In the genomic region with DNA sequence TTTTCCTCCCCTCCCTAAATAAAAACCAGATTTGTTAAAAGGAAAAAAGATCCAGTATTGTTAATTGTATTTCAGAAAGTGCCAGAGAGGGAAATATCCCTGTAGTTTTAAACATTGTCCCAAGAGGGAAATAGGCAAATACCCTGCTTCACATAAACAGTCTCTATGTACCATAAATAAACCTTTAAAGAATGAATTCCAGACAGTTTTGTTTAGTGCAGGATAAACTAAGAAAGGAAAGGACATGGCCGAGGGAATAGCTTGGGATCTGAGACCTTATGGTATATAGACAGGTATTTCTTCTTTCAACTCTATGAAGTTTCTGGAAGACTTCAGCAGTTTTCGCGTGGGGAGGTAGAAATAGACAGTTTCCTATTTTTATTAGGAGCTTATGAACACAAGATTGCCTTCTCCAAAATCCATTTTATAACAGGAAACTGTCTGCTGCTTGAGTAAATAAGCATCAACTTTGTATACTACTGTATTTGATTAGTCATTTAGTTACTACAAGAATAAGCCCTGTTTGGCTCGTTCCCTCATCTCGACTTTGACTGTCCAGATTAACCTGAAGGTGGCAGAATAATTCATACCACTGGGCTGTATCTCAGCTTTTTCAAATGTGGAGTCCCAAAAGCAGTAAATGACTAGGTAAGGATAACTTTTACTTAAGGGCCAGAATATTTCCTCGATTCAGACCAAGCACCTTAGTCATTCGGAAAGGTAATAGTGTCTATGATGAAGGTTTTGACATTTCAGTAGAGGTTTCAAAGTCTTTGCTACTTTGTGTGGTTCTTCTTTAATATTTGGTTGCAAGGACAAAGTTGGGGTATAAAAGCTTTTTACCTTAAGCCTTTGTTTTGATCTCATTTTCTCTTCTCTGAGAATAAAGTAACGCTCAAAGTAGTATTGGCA, we compare ENCODE assay signal across 8 cellular contexts.
DNase-seq lines count a peak whose midpoint lies in the region; ATAC-seq and TF ChIP-seq lines count a peak whose summit lies in the region.

No MANE protein-coding gene starts in this region.

- peaks cover 51% of the 10 kb centered on the region for H3K36me3 ChIP-seq in left ventricle myocardium inferior

- in situ Hi-C loops in KBM-7 (cut with MboI; ENCODE audit: low pct_unique_long_range_greater_than_20kb, low sequenced_read_pairs): no loop called here

- peaks cover 47% of the 10 kb centered on the region for H3K36me3 Mint-ChIP-seq in activated T-cell treated with anti-CD3 and anti-CD28 coated beads, Interleukin-2, amount 50 U/mL, for 4 hours (ENCODE audit: insufficient read depth)
- H3K36me3 Mint-ChIP-seq in activated T-cell treated with anti-CD3 and anti-CD28 coated beads, Interleukin-2, amount 50 U/mL, for 24 hours (ENCODE audit: low read depth): peaks cover 77% of the 10 kb centered on the region
- H3K36me3 Mint-ChIP-seq in activated naive CD8-positive, alpha-beta T cell: peaks cover 40% of the 10 kb centered on the region

- H3K27ac Mint-ChIP-seq in activated T-cell treated with anti-CD3 and anti-CD28 coated beads, Interleukin-2, amount 50 U/mL, for 24 hours: no peak overlapping the region
- H3K27ac Mint-ChIP-seq in activated naive CD8-positive, alpha-beta T cell: peak overlapping the region; percentile 67

- intact Hi-C loops in left ventricle myocardium inferior (cut with micrococcal nuclease): loop anchor here (2.0 kb wide), 1 partner anchor 69 kb away; no protein-coding TSS in a partner anchor

- peak; percentile 37 to 62 for ATAC-seq in activated T-cell treated with anti-CD3 and anti-CD28 coated beads, Interleukin-2, amount 50 U/mL, for 4 hours
- ATAC-seq in GM19324 (IDR thresholded peaks at IDR 0.05; ENCODE audit: low FRiP score, unreplicated experiment) (no peak), HG02642 (IDR thresholded peaks at IDR 0.05; ENCODE audit: poor library complexity, unreplicated experiment) (no peak)

- peaks cover 9% of the 10 kb centered on the region for H3K9me3 Mint-ChIP-seq in activated T-cell treated with anti-CD3 and anti-CD28 coated beads, Interleukin-2, amount 50 U/mL, for 4 hours
- peaks cover 8% of the 10 kb centered on the region for H3K9me3 Mint-ChIP-seq in activated T-cell treated with anti-CD3 and anti-CD28 coated beads, Interleukin-2, amount 50 U/mL, for 24 hours
- H3K9me3 Mint-ChIP-seq in activated naive CD8-positive, alpha-beta T cell (ENCODE audit: low read depth): peaks cover 5% of the 10 kb centered on the region

- no peaks in the 10 kb centered on the region for H3K27me3 Mint-ChIP-seq in activated T-cell treated with anti-CD3 and anti-CD28 coated beads, Interleukin-2, amount 50 U/mL, for 4 hours (ENCODE audit: low read depth)
- H3K27me3 Mint-ChIP-seq in activated T-cell treated with anti-CD3 and anti-CD28 coated beads, Interleukin-2, amount 50 U/mL, for 24 hours: no peaks in the 10 kb centered on the region
- no peaks in the 10 kb centered on the region for H3K27me3 Mint-ChIP-seq in activated naive CD8-positive, alpha-beta T cell

- H3K27ac ChIP-seq in left ventricle myocardium inferior (replicated peaks): peak overlapping the region; percentile 78

- DNase-seq in activated T-cell treated with anti-CD3 and anti-CD28 coated beads, Interleukin-2, amount 50 U/mL, for 4 hours: no peak
- no peak for DNase-seq in activated T-cell treated with anti-CD3 and anti-CD28 coated beads, Interleukin-2, amount 50 U/mL, for 24 hours
- DNase-seq in left ventricle myocardium inferior: no peak
- DNase-seq in smooth muscle cell of the brain vasculature (ENCODE audit: low read depth, low spot score): peak; percentile 24
- no peak for DNase-seq in KBM-7

- H3K27me3 ChIP-seq in left ventricle myocardium inferior (ENCODE audit: low read depth): no peaks in the 10 kb centered on the region

- H3K4me1 ChIP-seq in left ventricle myocardium inferior: peaks cover 53% of the 10 kb centered on the region

- no peak overlapping the region for H3K4me3 Mint-ChIP-seq in activated T-cell treated with anti-CD3 and anti-CD28 coated beads, Interleukin-2, amount 50 U/mL, for 4 hours
- no peak overlapping the region for H3K4me3 Mint-ChIP-seq in activated T-cell treated with anti-CD3 and anti-CD28 coated beads, Interleukin-2, amount 50 U/mL, for 24 hours
- no peak overlapping the region for H3K4me3 Mint-ChIP-seq in activated naive CD8-positive, alpha-beta T cell

- no peaks in the 10 kb centered on the region for H3K9me3 ChIP-seq in left ventricle myocardium inferior (replicated peaks)

- no peak overlapping the region for H3K4me3 ChIP-seq in left ventricle myocardium inferior

- TF ChIP-seq CTCF in left ventricle myocardium inferior (IDR thresholded peaks at IDR 0.05; ENCODE audit: borderline replicate concordance): peak; percentile 66

- H3K4me1 Mint-ChIP-seq in activated T-cell treated with anti-CD3 and anti-CD28 coated beads, Interleukin-2, amount 50 U/mL, for 4 hours (ENCODE audit: low read depth): peaks cover 16% of the 10 kb centered on the region
- H3K4me1 Mint-ChIP-seq in activated T-cell treated with anti-CD3 and anti-CD28 coated beads, Interleukin-2, amount 50 U/mL, for 24 hours (ENCODE audit: low read depth): peaks cover 33% of the 10 kb centered on the region
- H3K4me1 Mint-ChIP-seq in activated naive CD8-positive, alpha-beta T cell (ENCODE audit: low read depth): peaks cover 25% of the 10 kb centered on the region

Comparison
In these comparisons a context has a peak if more than half of its experiments do, and no peak if none do; other contexts are left out.
1. ATAC-seq: peak in activated T-cell treated with anti-CD3 and anti-CD28 coated beads, Interleukin-2, amount 50 U/mL, for 4 hours (2 of 2); none in GM19324 (single experiment) and HG02642 (single experiment).